1 cellular context compared by ENCODE assay signal in genomic region chr20:4967752-4968477, GRCh38.
TF ChIP-seq lines count a peak whose summit lies in the region.

No MANE protein-coding gene starts in this region.

TF ChIP-seq in HepG2, 621 proteins besides CTCF, POLR2A, EP300 and RAD21 (continued from another document and continues in another):
- TF ChIP-seq, protein P1, sequence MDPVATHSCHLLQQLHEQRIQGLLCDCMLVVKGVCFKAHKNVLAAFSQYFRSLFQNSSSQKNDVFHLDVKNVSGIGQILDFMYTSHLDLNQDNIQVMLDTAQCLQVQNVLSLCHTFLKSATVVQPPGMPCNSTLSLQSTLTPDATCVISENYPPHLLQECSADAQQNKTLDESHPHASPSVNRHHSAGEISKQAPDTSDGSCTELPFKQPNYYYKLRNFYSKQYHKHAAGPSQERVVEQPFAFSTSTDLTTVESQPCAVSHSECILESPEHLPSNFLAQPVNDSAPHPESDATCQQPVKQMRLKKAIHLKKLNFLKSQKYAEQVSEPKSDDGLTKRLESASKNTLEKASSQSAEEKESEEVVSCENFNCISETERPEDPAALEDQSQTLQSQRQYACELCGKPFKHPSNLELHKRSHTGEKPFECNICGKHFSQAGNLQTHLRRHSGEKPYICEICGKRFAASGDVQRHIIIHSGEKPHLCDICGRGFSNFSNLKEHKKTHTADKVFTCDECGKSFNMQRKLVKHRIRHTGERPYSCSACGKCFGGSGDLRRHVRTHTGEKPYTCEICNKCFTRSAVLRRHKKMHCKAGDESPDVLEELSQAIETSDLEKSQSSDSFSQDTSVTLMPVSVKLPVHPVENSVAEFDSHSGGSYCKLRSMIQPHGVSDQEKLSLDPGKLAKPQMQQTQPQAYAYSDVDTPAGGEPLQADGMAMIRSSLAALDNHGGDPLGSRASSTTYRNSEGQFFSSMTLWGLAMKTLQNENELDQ (CRISPR knock-in tag; IDR thresholded peaks at IDR 0.05; ENCODE audit: borderline replicate concordance): 0 out of 2 replicates have a peak, but pooled peaks have one; percentile 42
- TF ChIP-seq, protein P2, sequence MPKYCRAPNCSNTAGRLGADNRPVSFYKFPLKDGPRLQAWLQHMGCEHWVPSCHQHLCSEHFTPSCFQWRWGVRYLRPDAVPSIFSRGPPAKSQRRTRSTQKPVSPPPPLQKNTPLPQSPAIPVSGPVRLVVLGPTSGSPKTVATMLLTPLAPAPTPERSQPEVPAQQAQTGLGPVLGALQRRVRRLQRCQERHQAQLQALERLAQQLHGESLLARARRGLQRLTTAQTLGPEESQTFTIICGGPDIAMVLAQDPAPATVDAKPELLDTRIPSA (CRISPR knock-in tag; IDR thresholded peaks at IDR 0.05; ENCODE audit: borderline replicate concordance): no peak
- TF ChIP-seq AHDC1 (CRISPR knock-in tag; IDR thresholded peaks at IDR 0.05; ENCODE audit: borderline replicate concordance) (no peak), ZNF12 (CRISPR knock-in tag; IDR thresholded peaks at IDR 0.05) (no peak), U2AF2 (IDR thresholded peaks at IDR 0.05; ENCODE audit: low read depth, low read length) (no peak), MAFK (conservative IDR thresholded peaks at IDR 0.05 in 1 of 2, IDR thresholded peaks at IDR 0.05 in 1 of 2; ENCODE audit: low read length in 2 of 2) (no peak), ZNF703 (CRISPR knock-in tag; IDR thresholded peaks at IDR 0.05; ENCODE audit: borderline replicate concordance) (no peak), MAFG (CRISPR knock-in tag; IDR thresholded peaks at IDR 0.05) (no peak), ZBTB38 (CRISPR knock-in tag; IDR thresholded peaks at IDR 0.05) (peak; percentile 77), ZFP37 (CRISPR knock-in tag; IDR thresholded peaks at IDR 0.05; ENCODE audit: borderline replicate concordance) (no peak), NR2F6 (IDR thresholded peaks at IDR 0.05) (no peak), NR2F6 (CRISPR knock-in tag; IDR thresholded peaks at IDR 0.05) (no peak), NR2C2 (CRISPR knock-in tag; IDR thresholded peaks at IDR 0.05; ENCODE audit: borderline replicate concordance) (no peak), ZNF335 (CRISPR knock-in tag; IDR thresholded peaks at IDR 0.05) (0 out of 2 replicates have a peak, but pooled peaks have one; percentile 3), ZNF235 (CRISPR knock-in tag; IDR thresholded peaks at IDR 0.05; ENCODE audit: borderline replicate concordance) (no peak), E2F5 (CRISPR knock-in tag; conservative IDR thresholded peaks at IDR 0.05) (no peak), THAP11 (CRISPR knock-in tag; IDR thresholded peaks at IDR 0.05) (no peak), ZNF468 (CRISPR knock-in tag; IDR thresholded peaks at IDR 0.05) (no peak), ISX (CRISPR knock-in tag; conservative IDR thresholded peaks at IDR 0.05) (no peak), CREB3 (CRISPR knock-in tag; IDR thresholded peaks at IDR 0.05) (no peak), ELF4 (CRISPR knock-in tag; IDR thresholded peaks at IDR 0.05; ENCODE audit: borderline replicate concordance) (no peak), HNRNPL (IDR thresholded peaks at IDR 0.05; ENCODE audit: low read depth, low read length) (no peak), ZKSCAN8 (CRISPR knock-in tag; IDR thresholded peaks at IDR 0.05; ENCODE audit: borderline replicate concordance) (no peak), LRRFIP1 (CRISPR knock-in tag; conservative IDR thresholded peaks at IDR 0.05) (no peak), ETV6 (CRISPR knock-in tag; conservative IDR thresholded peaks at IDR 0.05) (no peak), ZNF572 (CRISPR knock-in tag; IDR thresholded peaks at IDR 0.05) (0 out of 2 replicates have a peak, but pooled peaks have one; percentile 41), ZNF619 (CRISPR knock-in tag; IDR thresholded peaks at IDR 0.05) (0 out of 2 replicates have a peak, but pooled peaks have one; percentile 21), ZNF383 (CRISPR knock-in tag; IDR thresholded peaks at IDR 0.05; ENCODE audit: borderline replicate concordance) (0 out of 2 replicates have a peak, but pooled peaks have one; percentile 1), GABPB1 (CRISPR knock-in tag; IDR thresholded peaks at IDR 0.05) (no peak; the same call in 1 of the 2 replicates), ZKSCAN5 (CRISPR knock-in tag; IDR thresholded peaks at IDR 0.05) (peak; percentile 80; the same call in 1 of the 2 replicates), SMARCE1 (IDR thresholded peaks at IDR 0.05; ENCODE audit: borderline replicate concordance) (no peak)
- TF ChIP-seq, protein P3, sequence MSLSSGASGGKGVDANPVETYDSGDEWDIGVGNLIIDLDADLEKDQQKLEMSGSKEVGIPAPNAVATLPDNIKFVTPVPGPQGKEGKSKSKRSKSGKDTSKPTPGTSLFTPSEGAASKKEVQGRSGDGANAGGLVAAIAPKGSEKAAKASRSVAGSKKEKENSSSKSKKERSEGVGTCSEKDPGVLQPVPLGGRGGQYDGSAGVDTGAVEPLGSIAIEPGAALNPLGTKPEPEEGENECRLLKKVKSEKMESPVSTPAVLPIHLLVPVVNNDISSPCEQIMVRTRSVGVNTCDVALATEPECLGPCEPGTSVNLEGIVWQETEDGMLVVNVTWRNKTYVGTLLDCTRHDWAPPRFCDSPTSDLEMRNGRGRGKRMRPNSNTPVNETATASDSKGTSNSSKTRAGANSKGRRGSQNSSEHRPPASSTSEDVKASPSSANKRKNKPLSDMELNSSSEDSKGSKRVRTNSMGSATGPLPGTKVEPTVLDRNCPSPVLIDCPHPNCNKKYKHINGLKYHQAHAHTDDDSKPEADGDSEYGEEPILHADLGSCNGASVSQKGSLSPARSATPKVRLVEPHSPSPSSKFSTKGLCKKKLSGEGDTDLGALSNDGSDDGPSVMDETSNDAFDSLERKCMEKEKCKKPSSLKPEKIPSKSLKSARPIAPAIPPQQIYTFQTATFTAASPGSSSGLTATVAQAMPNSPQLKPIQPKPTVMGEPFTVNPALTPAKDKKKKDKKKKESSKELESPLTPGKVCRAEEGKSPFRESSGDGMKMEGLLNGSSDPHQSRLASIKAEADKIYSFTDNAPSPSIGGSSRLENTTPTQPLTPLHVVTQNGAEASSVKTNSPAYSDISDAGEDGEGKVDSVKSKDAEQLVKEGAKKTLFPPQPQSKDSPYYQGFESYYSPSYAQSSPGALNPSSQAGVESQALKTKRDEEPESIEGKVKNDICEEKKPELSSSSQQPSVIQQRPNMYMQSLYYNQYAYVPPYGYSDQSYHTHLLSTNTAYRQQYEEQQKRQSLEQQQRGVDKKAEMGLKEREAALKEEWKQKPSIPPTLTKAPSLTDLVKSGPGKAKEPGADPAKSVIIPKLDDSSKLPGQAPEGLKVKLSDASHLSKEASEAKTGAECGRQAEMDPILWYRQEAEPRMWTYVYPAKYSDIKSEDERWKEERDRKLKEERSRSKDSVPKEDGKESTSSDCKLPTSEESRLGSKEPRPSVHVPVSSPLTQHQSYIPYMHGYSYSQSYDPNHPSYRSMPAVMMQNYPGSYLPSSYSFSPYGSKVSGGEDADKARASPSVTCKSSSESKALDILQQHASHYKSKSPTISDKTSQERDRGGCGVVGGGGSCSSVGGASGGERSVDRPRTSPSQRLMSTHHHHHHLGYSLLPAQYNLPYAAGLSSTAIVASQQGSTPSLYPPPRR (CRISPR knock-in tag; IDR thresholded peaks at IDR 0.05; ENCODE audit: borderline replicate concordance): no peak
- TF ChIP-seq, protein P4, sequence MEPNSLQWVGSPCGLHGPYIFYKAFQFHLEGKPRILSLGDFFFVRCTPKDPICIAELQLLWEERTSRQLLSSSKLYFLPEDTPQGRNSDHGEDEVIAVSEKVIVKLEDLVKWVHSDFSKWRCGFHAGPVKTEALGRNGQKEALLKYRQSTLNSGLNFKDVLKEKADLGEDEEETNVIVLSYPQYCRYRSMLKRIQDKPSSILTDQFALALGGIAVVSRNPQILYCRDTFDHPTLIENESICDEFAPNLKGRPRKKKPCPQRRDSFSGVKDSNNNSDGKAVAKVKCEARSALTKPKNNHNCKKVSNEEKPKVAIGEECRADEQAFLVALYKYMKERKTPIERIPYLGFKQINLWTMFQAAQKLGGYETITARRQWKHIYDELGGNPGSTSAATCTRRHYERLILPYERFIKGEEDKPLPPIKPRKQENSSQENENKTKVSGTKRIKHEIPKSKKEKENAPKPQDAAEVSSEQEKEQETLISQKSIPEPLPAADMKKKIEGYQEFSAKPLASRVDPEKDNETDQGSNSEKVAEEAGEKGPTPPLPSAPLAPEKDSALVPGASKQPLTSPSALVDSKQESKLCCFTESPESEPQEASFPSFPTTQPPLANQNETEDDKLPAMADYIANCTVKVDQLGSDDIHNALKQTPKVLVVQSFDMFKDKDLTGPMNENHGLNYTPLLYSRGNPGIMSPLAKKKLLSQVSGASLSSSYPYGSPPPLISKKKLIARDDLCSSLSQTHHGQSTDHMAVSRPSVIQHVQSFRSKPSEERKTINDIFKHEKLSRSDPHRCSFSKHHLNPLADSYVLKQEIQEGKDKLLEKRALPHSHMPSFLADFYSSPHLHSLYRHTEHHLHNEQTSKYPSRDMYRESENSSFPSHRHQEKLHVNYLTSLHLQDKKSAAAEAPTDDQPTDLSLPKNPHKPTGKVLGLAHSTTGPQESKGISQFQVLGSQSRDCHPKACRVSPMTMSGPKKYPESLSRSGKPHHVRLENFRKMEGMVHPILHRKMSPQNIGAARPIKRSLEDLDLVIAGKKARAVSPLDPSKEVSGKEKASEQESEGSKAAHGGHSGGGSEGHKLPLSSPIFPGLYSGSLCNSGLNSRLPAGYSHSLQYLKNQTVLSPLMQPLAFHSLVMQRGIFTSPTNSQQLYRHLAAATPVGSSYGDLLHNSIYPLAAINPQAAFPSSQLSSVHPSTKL (CRISPR knock-in tag; IDR thresholded peaks at IDR 0.05): peak; percentile 14; the same call in 1 of the 2 replicates
- TF ChIP-seq, protein P5, sequence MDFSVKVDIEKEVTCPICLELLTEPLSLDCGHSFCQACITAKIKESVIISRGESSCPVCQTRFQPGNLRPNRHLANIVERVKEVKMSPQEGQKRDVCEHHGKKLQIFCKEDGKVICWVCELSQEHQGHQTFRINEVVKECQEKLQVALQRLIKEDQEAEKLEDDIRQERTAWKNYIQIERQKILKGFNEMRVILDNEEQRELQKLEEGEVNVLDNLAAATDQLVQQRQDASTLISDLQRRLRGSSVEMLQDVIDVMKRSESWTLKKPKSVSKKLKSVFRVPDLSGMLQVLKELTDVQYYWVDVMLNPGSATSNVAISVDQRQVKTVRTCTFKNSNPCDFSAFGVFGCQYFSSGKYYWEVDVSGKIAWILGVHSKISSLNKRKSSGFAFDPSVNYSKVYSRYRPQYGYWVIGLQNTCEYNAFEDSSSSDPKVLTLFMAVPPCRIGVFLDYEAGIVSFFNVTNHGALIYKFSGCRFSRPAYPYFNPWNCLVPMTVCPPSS (IDR thresholded peaks at IDR 0.05): no peak
